Comparison of ENCODE assay signal across 9 cellular contexts in the genomic region with DNA sequence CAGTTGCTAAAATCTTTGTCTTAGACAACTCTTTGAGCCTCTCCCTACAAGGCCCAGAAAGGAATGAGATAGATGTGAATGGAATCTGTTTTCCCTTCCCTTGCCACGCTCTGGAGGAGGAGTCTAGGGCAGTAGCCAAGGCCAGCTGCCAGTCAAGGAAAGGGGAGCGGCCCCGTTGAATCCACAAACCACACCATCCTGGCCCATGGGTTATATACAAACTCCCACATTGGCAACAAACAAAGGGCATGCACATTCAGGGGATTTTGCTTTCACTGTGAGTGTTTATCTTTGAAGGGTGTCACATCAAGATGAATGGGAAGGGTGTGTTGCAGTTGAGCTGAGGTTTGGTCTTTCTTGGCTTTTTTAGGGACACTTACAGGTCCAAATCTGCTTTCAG. TPM values are rescaled to one million over a fixed set of nuclear protein-coding genes. Genes with fewer than 3 reads are reported as not detected.
A peak's percentile ranks its signal among the peaks of the same experiment; 100 is the strongest.
DNase-seq lines count a peak whose midpoint lies in the region; ATAC-seq and TF ChIP-seq lines count a peak whose summit lies in the region.
"Had no signal": no experiment of that assay in that cellular context is flagged by ENCODE, and none has a peak within 500 bp of the region (broad histone marks: within the 10 kb centered on the region; RNA-seq: fewer than 3 reads in every experiment).

No MANE protein-coding gene starts in this region.

- H3K4me3 ChIP-seq in OCI-LY3 (ENCODE audit: low read length) (no peak overlapping the region), cardiac fibroblast (replicated peaks in 1 of 2; ENCODE audit: low read depth in 2 of 2, low read length in 2 of 2) (no peak overlapping the region), A673 (ENCODE audit: low read depth, low read length, poor library complexity, severe bottlenecking) (no peak overlapping the region)

- CTCF ChIA-PET in A673 (lab: Charles Lee), result no interaction called here

- H2AFZ ChIP-seq in OCI-LY3 (ENCODE audit: low read depth, low read length), result no peak overlapping the region

- no TSS peak for BruUV-seq in A673 (replicated peaks; lab: Mats Ljungman, UMichigan)

- H3K4me1 Mint-ChIP-seq in natural killer cell treated with Interleukin-12 subunit alpha and Interleukin-12 subunit beta and Interleukin-15 and Interleukin-18, amount 100 ng/mL, for 72 hours (ENCODE audit: low read depth in 2 of 2), result peaks cover 60 to 74% of the 10 kb centered on the region in 2 donors

- no peak overlapping the region for H3K4me2 ChIP-seq in OCI-LY3 (ENCODE audit: low read length)

- ATAC-seq in natural killer cell treated with Interleukin-12 subunit alpha and Interleukin-12 subunit beta and Interleukin-15 and Interleukin-18, amount 100 ng/mL, for 72 hours, result peak; percentile 7 to 17
- ATAC-seq in GM18498 (IDR thresholded peaks at IDR 0.05; ENCODE audit: unreplicated experiment), result no peak
- ATAC-seq: foreskin keratinocyte had no signal

- H3K4me1 ChIP-seq in OCI-LY3 (ENCODE audit: low read length) (peaks cover 79% of the 10 kb centered on the region), A673 (ENCODE audit: insufficient read depth, low read length, poor library complexity, severe bottlenecking) (peaks cover 23% of the 10 kb centered on the region)

- intact Hi-C loops in A673 (cut with micrococcal nuclease; ENCODE audit: unreplicated experiment), result no loop called here

- H3K9me3 ChIP-seq in OCI-LY3 (ENCODE audit: insufficient read depth, low read length) (0 out of 2 replicates have a peak, but pooled peaks cover 4% of the 10 kb centered on the region), A673 (ENCODE audit: low read depth, low read length, poor library complexity, severe bottlenecking) (no peaks in the 10 kb centered on the region)

- TF ChIP-seq CTCF in OCI-LY3 (IDR thresholded peaks at IDR 0.05; ENCODE audit: low read depth, low read length) (no peak), cardiac fibroblast (IDR thresholded peaks at IDR 0.05; ENCODE audit: low read depth, low read length) (no peak), A673 (conservative IDR thresholded peaks at IDR 0.05; ENCODE audit: low read depth, low read length) (no peak)

- POLR2A ChIA-PET in A673 (lab: Charles Lee; ENCODE audit: low non-redundant PET), result no interaction called here

- H3K9me3 Mint-ChIP-seq in natural killer cell treated with Interleukin-12 subunit alpha and Interleukin-12 subunit beta and Interleukin-15 and Interleukin-18, amount 100 ng/mL, for 72 hours, result peaks cover 6% of the 10 kb centered on the region

- no peaks in the 10 kb centered on the region for H4K20me1 ChIP-seq in OCI-LY3 (ENCODE audit: insufficient read depth, low read length)

- H3K36me3 Mint-ChIP-seq in natural killer cell treated with Interleukin-12 subunit alpha and Interleukin-12 subunit beta and Interleukin-15 and Interleukin-18, amount 100 ng/mL, for 72 hours, result peaks cover 9% of the 10 kb centered on the region

- H3K27me3 ChIP-seq in OCI-LY3 (ENCODE audit: low read depth, low read length) (no peaks in the 10 kb centered on the region), A673 (replicated peaks; ENCODE audit: insufficient read depth, low read depth, low read length, poor library complexity) (no peaks in the 10 kb centered on the region)
- H3K27me3 ChIP-seq: foreskin keratinocyte had no signal

- peak overlapping the region; percentile 86 to 95 for H3K27ac Mint-ChIP-seq in natural killer cell treated with Interleukin-12 subunit alpha and Interleukin-12 subunit beta and Interleukin-15 and Interleukin-18, amount 100 ng/mL, for 72 hours

- peaks cover 43% of the 10 kb centered on the region for H3K79me2 ChIP-seq in OCI-LY3 (ENCODE audit: low read length)

- peak overlapping the region; percentile 68 for H3K4me3 Mint-ChIP-seq in natural killer cell treated with Interleukin-12 subunit alpha and Interleukin-12 subunit beta and Interleukin-15 and Interleukin-18, amount 100 ng/mL, for 72 hours

- H3K27me3 Mint-ChIP-seq in natural killer cell treated with Interleukin-12 subunit alpha and Interleukin-12 subunit beta and Interleukin-15 and Interleukin-18, amount 100 ng/mL, for 72 hours, result no peaks in the 10 kb centered on the region

- peaks cover 26% of the 10 kb centered on the region for H3K36me3 ChIP-seq in OCI-LY3 (replicated peaks; ENCODE audit: low read depth, low read length)
- no peaks in the 10 kb centered on the region for H3K36me3 ChIP-seq in A673 (ENCODE audit: insufficient read depth, low read length, poor library complexity, severe bottlenecking)

- DNase-seq in ELF-1 (ENCODE audit: low read depth, low spot score) (peak; percentile 80), cardiac fibroblast (ENCODE audit: low read depth in 2 of 2) (peak; percentile 45 to 80), activated gamma-delta T cell (lab: John Stamatoyannopoulos, UW) (no peak), NCI-H82 treated with DMSO at 0.1 percent for 48 hours (lab: John Stamatoyannopoulos, UW; ENCODE audit: unreplicated experiment) (no peak), A673 (ENCODE audit: low spot score) (no peak)
- no peak for DNase-seq in natural killer cell treated with Interleukin-12 subunit alpha and Interleukin-12 subunit beta and Interleukin-15 and Interleukin-18, amount 100 ng/mL, for 72 hours (ENCODE audit: low spot score)
- DNase-seq: foreskin keratinocyte had no signal

- H3K27ac ChIP-seq in OCI-LY3 (ENCODE audit: low read length) (peak overlapping the region; percentile 16; the same call in 1 of the 2 replicates), A673 (ENCODE audit: low read depth, low read length, poor library complexity, severe bottlenecking) (no peak overlapping the region)
- H3K27ac ChIP-seq: foreskin keratinocyte had no signal

- H3K9ac ChIP-seq in OCI-LY3 (ENCODE audit: low read length), result no peak overlapping the region

RNA-seq across cellular contexts. Expression of gene CASP8, which starts 6.0 kb away (rescaled TPM):
- 10 to 100 TPM; 76.8 to 83.7 TPM for total RNA-seq in natural killer cell treated with Interleukin-12 subunit alpha and Interleukin-12 subunit beta and Interleukin-15 and Interleukin-18, amount 100 ng/mL, for 72 hours
- 17.9 and 28.4 TPM in 2 replicates for total RNA-seq in A673 (2021)

Comparison
In these comparisons a context has a peak if more than half of its experiments do, and no peak if none do; other contexts are left out.
1. DNase-seq: peak in ELF-1 (single experiment) and cardiac fibroblast (2 of 2); none in natural killer cell treated with Interleukin-12 subunit alpha and Interleukin-12 subunit beta and Interleukin-15 and Interleukin-18, amount 100 ng/mL, for 72 hours (single experiment), activated gamma-delta T cell (single experiment), NCI-H82 treated with DMSO at 0.1 percent for 48 hours (single experiment) and A673 (single experiment).